ENCODE assay signal across 8 cellular contexts in genomic region chr6:39114395-39114706, GRCh38. TPM values are rescaled to one million over a fixed set of nuclear protein-coding genes. Genes with fewer than 3 reads are reported as not detected.
DNase-seq lines count a peak whose midpoint lies in the region; ATAC-seq and TF ChIP-seq lines count a peak whose summit lies in the region.

No MANE protein-coding gene starts in this region.

- no peak for TF ChIP-seq RAD21 in HCT116 (IDR thresholded peaks at IDR 0.05; ENCODE audit: low read depth)

- peak overlapping the region; percentile 66 for H2AFZ ChIP-seq in HCT116 (ENCODE audit: low read depth, low read length, poor library complexity, severe bottlenecking)

- H3K27me3 Mint-ChIP-seq in naive thymus-derived CD4-positive, alpha-beta T cell = no peaks in the 10 kb centered on the region

- H4K20me1 ChIP-seq in HCT116 (ENCODE audit: insufficient read depth) = no peaks in the 10 kb centered on the region

- H3K9me3 ChIP-seq in HCT116 (ENCODE audit: control insufficient read depth in 1 of 2, insufficient read depth in 1 of 2, low read depth in 1 of 2, low read length in 2 of 2) = no peaks in the 10 kb centered on the region
- H3K9me3 ChIP-seq in naive thymus-derived CD4-positive, alpha-beta T cell (ENCODE audit: control insufficient read depth in 2 of 3, low read length in 3 of 3) = no peaks in the 10 kb centered on the region

- TF ChIP-seq POLR2A in HCT116 (IDR thresholded peaks at IDR 0.05; ENCODE audit: borderline replicate concordance, extremely low read depth, insufficient read depth, insufficient read length) = no peak

- RAD21 ChIA-PET in HCT116 (lab: Charles Lee; ENCODE audit: low non-redundant PET in 1 of 2, low total read pairs in 2 of 2, uncharacterized antibody in 2 of 2, unreplicated experiment in 2 of 2) = no interaction called here

- ATAC-seq in GM18519 (IDR thresholded peaks at IDR 0.05; ENCODE audit: low FRiP score, unreplicated experiment) (peak; percentile 17), HCT116 (peak; percentile 41)
- ATAC-seq in naive thymus-derived CD4-positive, alpha-beta T cell = peak; percentile 0

- H3K4me3 ChIP-seq in HCT116 (replicated peaks in 1 of 2; ENCODE audit: low read depth in 1 of 2, low read length in 2 of 2) (peak overlapping the region; percentile 54 to 59), dorsolateral prefrontal cortex (peak overlapping the region; percentile 63 to 99 (median 87))
- H3K4me3 ChIP-seq in naive thymus-derived CD4-positive, alpha-beta T cell (ENCODE audit: low read length) = peak overlapping the region; percentile 74

- peaks cover 2 to 22% of the 10 kb centered on the region in 2 experiments; a peak in 2 of 4 replicates for H3K4me1 ChIP-seq in HCT116 (ENCODE audit: control insufficient read depth in 1 of 2, insufficient read depth in 2 of 2, low read length in 2 of 2)
- peaks cover 21 to 43% of the 10 kb centered on the region in 2 donors for H3K4me1 ChIP-seq in naive thymus-derived CD4-positive, alpha-beta T cell (ENCODE audit: control insufficient read depth in 2 of 2, insufficient read depth in 2 of 2, low read length in 2 of 2)

- peaks cover 0 to 14% (median 4%) of the 10 kb centered on the region in 5 donors for H3K36me3 Mint-ChIP-seq in naive thymus-derived CD4-positive, alpha-beta T cell

- H3K27ac ChIP-seq in HCT116 (ENCODE audit: low read depth, low read length) (peak overlapping the region; percentile 77), dorsolateral prefrontal cortex (peak overlapping the region in 56 of 59 donors; percentile 39 to 97 (median 90))
- peak overlapping the region; percentile 86 for H3K27ac ChIP-seq in naive thymus-derived CD4-positive, alpha-beta T cell (ENCODE audit: low read depth, low read length)

- H3K27me3 ChIP-seq in HCT116 (ENCODE audit: insufficient read depth, low read length) (no peaks in the 10 kb centered on the region), dorsolateral prefrontal cortex (no peaks in the 10 kb centered on the region)
- no peaks in the 10 kb centered on the region for H3K27me3 ChIP-seq in naive thymus-derived CD4-positive, alpha-beta T cell (ENCODE audit: control insufficient read depth in 2 of 2, insufficient read depth in 2 of 2, low read length in 2 of 2)

- CTCF ChIA-PET in HCT116 (lab: Charles Lee) = interaction anchor here (1.1 to 1.3 kb wide), 3 partner anchors 13 to 189 kb away, joined by 3 to 6 read pairs (median 4); no protein-coding TSS in a partner anchor
- CTCF ChIA-PET in naive thymus-derived CD4-positive, alpha-beta T cell (lab: Charles Lee) = no interaction called here

- peaks cover 25 to 67% (median 62%) of the 10 kb centered on the region in 7 donors for H3K4me1 Mint-ChIP-seq in naive thymus-derived CD4-positive, alpha-beta T cell

- POLR2A ChIA-PET in HCT116 (lab: Charles Lee) = interaction anchor here (1.3 kb wide), 1 partner anchor 12 kb away, joined by 7 read pairs; no protein-coding TSS in a partner anchor
- POLR2A ChIA-PET in naive thymus-derived CD4-positive, alpha-beta T cell (lab: Charles Lee) = interaction anchor here (0.6 to 1.9 kb wide), 8 partner anchors 8 to 475 kb away, joined by 3 to 8 read pairs (median 4); partner anchors contain the start of gene BTBD9

- TF ChIP-seq CTCF in HCT116 (IDR thresholded peaks at IDR 0.05 in 2 of 3, conservative IDR thresholded peaks at IDR 0.05 in 1 of 3; ENCODE audit: borderline replicate concordance in 1 of 3, insufficient read depth in 1 of 3, low read depth in 2 of 3, low read length in 2 of 3) (no peak), dorsolateral prefrontal cortex (IDR thresholded peaks at IDR 0.05 in 54 of 56, conservative IDR thresholded peaks at IDR 0.05 in 2 of 56; ENCODE audit: low read depth in 1 of 56, partially characterized antibody in 56 of 56) (peak in 1 of 56 donors; percentile 0)

- peak overlapping the region; percentile 92 to 99 (median 97) for H3K27ac Mint-ChIP-seq in naive thymus-derived CD4-positive, alpha-beta T cell

- H3K36me3 ChIP-seq in HCT116 (ENCODE audit: control insufficient read depth in 1 of 2, insufficient read depth in 2 of 2, low read length in 2 of 2) = no peaks in the 10 kb centered on the region
- peaks cover 0 to 10% (median 0%) of the 10 kb centered on the region in 3 experiments for H3K36me3 ChIP-seq in naive thymus-derived CD4-positive, alpha-beta T cell (ENCODE audit: control insufficient read depth in 2 of 3, insufficient read depth in 3 of 3, low read length in 3 of 3)

- no peaks in the 10 kb centered on the region for H3K79me2 ChIP-seq in HCT116 (ENCODE audit: insufficient read depth, low read length)

- intact Hi-C loops in HCT116 (cut with micrococcal nuclease) = no loop called here
- intact Hi-C loops in dorsolateral prefrontal cortex (cut with DNase I) = no loop called here
- intact Hi-C loops in naive thymus-derived CD4-positive, alpha-beta T cell (cut with micrococcal nuclease) = loop anchor here (1.0 to 10.0 kb wide), 10 partner anchors 12 to 1958 kb away; partner anchors contain the start of genes BTBD9 (in 1 of the 2), GLO1 (in 1 of the 2), KCNK5 (in 1 of the 2) and MOCS1 (in 1 of the 2)

- peak overlapping the region; percentile 82 to 100 (median 96) for H3K4me3 Mint-ChIP-seq in naive thymus-derived CD4-positive, alpha-beta T cell

- H3K9me2 ChIP-seq in HCT116 (ENCODE audit: insufficient read depth) = no peaks in the 10 kb centered on the region

- H3K9me3 Mint-ChIP-seq in naive thymus-derived CD4-positive, alpha-beta T cell = no peaks in the 10 kb centered on the region

- BruUV-seq in HCT116 (replicated peaks; lab: Mats Ljungman, UMichigan) = no TSS peak

- H3K9ac ChIP-seq in HCT116 (ENCODE audit: low read length) = peak overlapping the region; percentile 62

- DNase-seq in HCT116 (ENCODE audit: low read depth, low spot score) = no peak
- peak; percentile 72 for DNase-seq in NCI-H1105 treated with DMSO at 0.1 percent for 48 hours (lab: John Stamatoyannopoulos, UW)
- DNase-seq in dorsolateral prefrontal cortex = no peak
- DNase-seq in naive thymus-derived CD4-positive, alpha-beta T cell = no peak
- no peak for DNase-seq in stimulated activated CD4-positive, alpha-beta T cell treated with anti-CD3 and anti-CD28 coated beads, Interleukin-4, amount 100 ng/mL, for 24 hours
- no peak for DNase-seq in RPMI8226
- DNase-seq in T1000 (lab: John Stamatoyannopoulos, UW) = no peak

- peak overlapping the region; percentile 86 for H3K4me2 ChIP-seq in HCT116 (ENCODE audit: low read length)

TF ChIP-seq in HCT116, 20 proteins besides CTCF, POLR2A, EP300 and RAD21:
- TF ChIP-seq TCF7L2 (IDR thresholded peaks at IDR 0.05; ENCODE audit: borderline replicate concordance, extremely low read depth, insufficient read depth, insufficient read length) (no peak), MAX (IDR thresholded peaks at IDR 0.05) (no peak), POLR2AphosphoS5 (IDR thresholded peaks at IDR 0.05; ENCODE audit: low read depth, low read length) (no peak), ZFX (IDR thresholded peaks at IDR 0.05) (no peak), EZH2 (IDR thresholded peaks at IDR 0.05) (no peak), ZBTB33 (IDR thresholded peaks at IDR 0.05; ENCODE audit: extremely low read depth, insufficient replicate concordance, low read length) (no peak), FOSL1 (IDR thresholded peaks at IDR 0.05; ENCODE audit: low read depth) (no peak), ZNF274 (IDR thresholded peaks at IDR 0.05; ENCODE audit: low read depth, low read length) (no peak), ELF1 (IDR thresholded peaks at IDR 0.05; ENCODE audit: borderline replicate concordance, low read depth) (no peak)

RNA-seq across cellular contexts. Expression of gene SAYSD1, which starts 0.6 kb away (rescaled TPM):
- 10.1 TPM for total RNA-seq in HCT116 (2021; ENCODE audit: unreplicated experiment)
- 4.0 and 5.4 TPM in 2 replicates for polyA plus RNA-seq in HCT116 (2012)
- 10 to 100 TPM in 115 of 120 experiments, 1 to 10 TPM in 5; 8.1 to 18.3 (median 14.4) TPM for total RNA-seq in dorsolateral prefrontal cortex
- total RNA-seq in naive thymus-derived CD4-positive, alpha-beta T cell = 10 to 100 TPM; 15.1 to 26.8 (median 19.8) TPM
- polyA plus RNA-seq in naive thymus-derived CD4-positive, alpha-beta T cell = 10 to 100 TPM; 18.6 to 21.6 TPM

Comparison
In these comparisons a context has a peak if more than half of its experiments do, and no peak if none do; other contexts are left out.
1. intact Hi-C loops: an anchor here in naive thymus-derived CD4-positive, alpha-beta T cell (1.0 to 10.0 kb wide); none called in HCT116 and dorsolateral prefrontal cortex.